ENCODE assay signal across 2 cellular contexts in genomic region chr16:70643264-70643663, GRCh38. TPM values are rescaled to one million over a fixed set of nuclear protein-coding genes. Genes with fewer than 3 reads are reported as not detected.
"Had no signal": no experiment of that assay in that cellular context is flagged by ENCODE, and none has a peak within 500 bp of the region (broad histone marks: within the 10 kb centered on the region; RNA-seq: fewer than 3 reads in every experiment).

No MANE protein-coding gene starts in this region.

RNA-seq across cellular contexts. Expression of gene IL34, which starts 3.1 kb away (rescaled TPM):
- total RNA-seq: HT1080 had no signal
- polyA plus RNA-seq: IgD-negative memory B cell had no signal
